ENCODE assay signal across 8 cellular contexts in genomic region chr19:38952395-38953165, GRCh38. TPM values are rescaled to one million over a fixed set of nuclear protein-coding genes. Genes with fewer than 3 reads are reported as not detected.
DNase-seq lines count a peak whose midpoint lies in the region; ATAC-seq and TF ChIP-seq lines count a peak whose summit lies in the region.

No MANE protein-coding gene starts in this region.

- H3K9me3 ChIP-seq in BE2C: no peaks in the 10 kb centered on the region
- no peaks in the 10 kb centered on the region for H3K9me3 ChIP-seq in naive thymus-derived CD4-positive, alpha-beta T cell (ENCODE audit: control insufficient read depth in 2 of 3, low read length in 3 of 3)

- H3K4me3 ChIP-seq in BE2C (ENCODE audit: low read depth, low read length): no peak overlapping the region
- no peak overlapping the region for H3K4me3 ChIP-seq in naive thymus-derived CD4-positive, alpha-beta T cell (ENCODE audit: low read length)

- peak overlapping the region in 8 of 10 donors; percentile 1 to 69 (median 22) for H3K4me3 Mint-ChIP-seq in naive thymus-derived CD4-positive, alpha-beta T cell

- peak; percentile 36 for ATAC-seq in naive thymus-derived CD4-positive, alpha-beta T cell

- H3K4me1 Mint-ChIP-seq in naive thymus-derived CD4-positive, alpha-beta T cell: peaks cover 10 to 18% (median 16%) of the 10 kb centered on the region in 7 donors

- POLR2A ChIA-PET in naive thymus-derived CD4-positive, alpha-beta T cell (lab: Charles Lee): no interaction called here

- intact Hi-C loops in naive thymus-derived CD4-positive, alpha-beta T cell (cut with micrococcal nuclease): loop anchor here (1.0 to 5.0 kb wide), 5 partner anchors 22 to 550 kb away; partner anchors contain the start of genes FAM98C (in 1 of the 2), MRPS12 (in 1 of the 2) and SARS2 (in 1 of the 2)

- TF ChIP-seq CTCF in BE2C (IDR thresholded peaks at IDR 0.05; ENCODE audit: low read depth, low read length) (peak; percentile 69), GM12872 (IDR thresholded peaks at IDR 0.05; ENCODE audit: insufficient read depth, low read depth, low read length) (peak; percentile 64)

- H3K27me3 Mint-ChIP-seq in naive thymus-derived CD4-positive, alpha-beta T cell: peaks cover 14 to 33% (median 20%) of the 10 kb centered on the region in 5 donors

- CTCF ChIA-PET in naive thymus-derived CD4-positive, alpha-beta T cell (lab: Charles Lee): interaction anchor here (1.1 to 1.9 kb wide), 2 partner anchors 9 to 550 kb away, joined by 4 to 7 read pairs; partner anchors contain the start of gene FAM98C

- no peaks in the 10 kb centered on the region for H3K27me3 ChIP-seq in BE2C
- H3K27me3 ChIP-seq in naive thymus-derived CD4-positive, alpha-beta T cell (ENCODE audit: control insufficient read depth in 2 of 2, insufficient read depth in 2 of 2, low read length in 2 of 2): no peaks in the 10 kb centered on the region

- H3K36me3 ChIP-seq in BE2C: no peaks in the 10 kb centered on the region; the same call in 1 of the 2 replicates
- H3K36me3 ChIP-seq in naive thymus-derived CD4-positive, alpha-beta T cell (ENCODE audit: control insufficient read depth in 2 of 3, insufficient read depth in 3 of 3, low read length in 3 of 3): no peaks in the 10 kb centered on the region

- peaks cover 0 to 3% (median 0%) of the 10 kb centered on the region in 11 donors for H3K9me3 Mint-ChIP-seq in naive thymus-derived CD4-positive, alpha-beta T cell

- H3K4me1 ChIP-seq in BE2C: no peaks in the 10 kb centered on the region
- peaks cover 0 to 4% of the 10 kb centered on the region in 2 donors for H3K4me1 ChIP-seq in naive thymus-derived CD4-positive, alpha-beta T cell (ENCODE audit: control insufficient read depth in 2 of 2, insufficient read depth in 2 of 2, low read length in 2 of 2)

- DNase-seq in BE2C: peak; percentile 62
- peak; percentile 53 for DNase-seq in NCI-H2196 treated with DMSO at 0.1 percent for 48 hours (lab: John Stamatoyannopoulos, UW; ENCODE audit: unreplicated experiment)
- peak; percentile 52 for DNase-seq in astrocyte of the hippocampus (ENCODE audit: low read depth, low spot score)
- DNase-seq in naive thymus-derived CD4-positive, alpha-beta T cell: peak in 6 of 9 donors; percentile 11 to 49 (median 42)
- no peak for DNase-seq in epidermal melanocyte (ENCODE audit: insufficient read length, low spot score)
- DNase-seq in middle frontal gyrus (ENCODE audit: extremely low spot score, low spot score): no peak
- DNase-seq in amniotic stem cell (lab: John Stamatoyannopoulos, UW): no peak

- peak overlapping the region in 1 of 9 donors; percentile 8 for H3K27ac Mint-ChIP-seq in naive thymus-derived CD4-positive, alpha-beta T cell

- H3K36me3 Mint-ChIP-seq in naive thymus-derived CD4-positive, alpha-beta T cell: peaks cover 0 to 4% (median 0%) of the 10 kb centered on the region in 5 donors

- no peak overlapping the region for H3K27ac ChIP-seq in naive thymus-derived CD4-positive, alpha-beta T cell (ENCODE audit: low read depth, low read length)

RNA-seq across cellular contexts. Expression of gene MRPS12, which starts 21.8 kb away (rescaled TPM):
- 299 TPM for polyA plus RNA-seq in BE2C (2012; ENCODE audit: insufficient read depth, insufficient read length, low read depth)
- 10 to 100 TPM; 14.0 to 60.0 (median 22.5) TPM for total RNA-seq in naive thymus-derived CD4-positive, alpha-beta T cell
- polyA plus RNA-seq in naive thymus-derived CD4-positive, alpha-beta T cell: 10 to 100 TPM; 79.9 to 93.4 TPM

RNA-seq across cellular contexts. Expression of gene SARS2, which starts 22.0 kb away (rescaled TPM):
- polyA plus RNA-seq in BE2C (2012; ENCODE audit: insufficient read depth, insufficient read length, low read depth): 56.2 TPM
- total RNA-seq in naive thymus-derived CD4-positive, alpha-beta T cell: 10 to 100 TPM; 17.5 to 35.6 (median 25.4) TPM
- polyA plus RNA-seq in naive thymus-derived CD4-positive, alpha-beta T cell: 10 to 100 TPM; 10.2 to 16.1 TPM

RNA-seq across cellular contexts. Expression of gene FBXO17, which starts 23.0 kb away (rescaled TPM):
- 17.3 TPM for polyA plus RNA-seq in BE2C (2012; ENCODE audit: insufficient read depth, insufficient read length, low read depth)
- not detected for total RNA-seq in naive thymus-derived CD4-positive, alpha-beta T cell
- not detected for polyA plus RNA-seq in naive thymus-derived CD4-positive, alpha-beta T cell

RNA-seq across cellular contexts. Expression of gene CCER2, which starts 40.6 kb away (rescaled TPM):
- not detected for polyA plus RNA-seq in BE2C (2012; ENCODE audit: insufficient read depth, insufficient read length, low read depth)
- total RNA-seq in naive thymus-derived CD4-positive, alpha-beta T cell: 1 to 10 TPM in 4 of 5 experiments, under 1 TPM in 1; 0.73 to 1.6 (median 1.3) TPM
- polyA plus RNA-seq in naive thymus-derived CD4-positive, alpha-beta T cell: not detected

RNA-seq across cellular contexts. Expression of gene NFKBIB, which starts 52.8 kb away (rescaled TPM):
- 38.8 TPM for polyA plus RNA-seq in BE2C (2012; ENCODE audit: insufficient read depth, insufficient read length, low read depth)
- 10 to 100 TPM; 21.7 to 51.8 (median 34.1) TPM for total RNA-seq in naive thymus-derived CD4-positive, alpha-beta T cell
- 1 to 10 TPM; 7.3 to 9.0 TPM for polyA plus RNA-seq in naive thymus-derived CD4-positive, alpha-beta T cell

Comparison
In these comparisons a context has a peak if more than half of its experiments do, and no peak if none do; other contexts are left out.
1. DNase-seq: peak in BE2C (single experiment), NCI-H2196 treated with DMSO at 0.1 percent for 48 hours (single experiment), astrocyte of the hippocampus (single experiment) and naive thymus-derived CD4-positive, alpha-beta T cell (6 of 9); none in epidermal melanocyte (single experiment), middle frontal gyrus (single experiment) and amniotic stem cell (single experiment).